Comparison of ENCODE assay signal across 1 cellular context in genomic region chr2:206164261-206164862, GRCh38.
TF ChIP-seq lines count a peak whose summit lies in the region.

No MANE protein-coding gene starts in this region.

TF ChIP-seq in HEK293, 187 proteins besides CTCF, POLR2A, EP300 and RAD21 (continued from another document):
- TF ChIP-seq ZNF654 (tag by site-specific recombination; IDR thresholded peaks at IDR 0.05; ENCODE audit: low read depth) = peak; percentile 56
- 0 out of 2 replicates have a peak, but pooled peaks have one; percentile 39 for TF ChIP-seq ZNF501 (tag by site-specific recombination; IDR thresholded peaks at IDR 0.05)
- 0 out of 2 replicates have a peak, but pooled peaks have one; percentile 17 for TF ChIP-seq IKZF3 (tag by site-specific recombination; IDR thresholded peaks at IDR 0.05)
- no peak for TF ChIP-seq ZNF600 (tag by site-specific recombination; IDR thresholded peaks at IDR 0.05)
